14 cellular contexts compared by ENCODE assay signal in genomic region chr2:238441262-238442114, GRCh38. TPM values are rescaled to one million over a fixed set of nuclear protein-coding genes. Genes with fewer than 3 reads are reported as not detected.
DNase-seq lines count a peak whose midpoint lies in the region; ATAC-seq and TF ChIP-seq lines count a peak whose summit lies in the region.
"Had no signal": no experiment of that assay in that cellular context is flagged by ENCODE, and none has a peak within 500 bp of the region (broad histone marks: within the 10 kb centered on the region; RNA-seq: fewer than 3 reads in every experiment).

No MANE protein-coding gene starts in this region.

- H3K4me2 ChIP-seq in mammary epithelial cell (ENCODE audit: insufficient read depth, low read depth, low read length): no peak overlapping the region

- WGBS in mammary epithelial cell (ENCODE audit: low coverage, missing lambda C conversion rate): 92% methylated on average over 17 of the region's 17 CpGs

- H3K4me1 ChIP-seq in mammary epithelial cell (ENCODE audit: insufficient read depth, low read length): peaks cover 24% of the 10 kb centered on the region
- H3K4me1 ChIP-seq in RWPE2 (ENCODE audit: insufficient read depth, poor library complexity, severe bottlenecking): peaks cover 62% of the 10 kb centered on the region

- DNase-seq in MCF 10A (ENCODE audit: unreplicated experiment) (no peak), mammary epithelial cell (no peak), RWPE2 (ENCODE audit: low spot score) (no peak), fibroblast of mammary gland (ENCODE audit: low read depth) (peak; percentile 49), posterior vena cava (ENCODE audit: low spot score) (peak; percentile 13), NCI-H2029 treated with DMSO at 0.1 percent for 48 hours (lab: John Stamatoyannopoulos, UW) (no peak), foreskin melanocyte (no peak), NCI-H226 (no peak)
- DNase-seq: activated naive CD4-positive, alpha-beta T cell treated with anti-CD3 and anti-CD28 coated beads, Interleukin-2, amount 10 ng/mL, durations not matched to agents 7 days and 5 days; DMS153; esophagus squamous epithelium; H7 had no signal

- in situ Hi-C loops in mammary epithelial cell (cut with MboI; ENCODE audit: low sequenced_read_pairs in 2 of 2): no loop called here

- dilution Hi-C loops in mammary epithelial cell (cut with HindIII; ENCODE audit: low sequenced_read_pairs): no loop called here

- TF ChIP-seq CTCF in MCF 10A (IDR thresholded peaks at IDR 0.05; ENCODE audit: unreplicated experiment) (no peak), mammary epithelial cell (conservative IDR thresholded peaks at IDR 0.05 in 1 of 2, IDR thresholded peaks at IDR 0.05 in 1 of 2; ENCODE audit: extremely low read depth in 1 of 2, insufficient read depth in 1 of 2, low read depth in 1 of 2, low read length in 2 of 2) (no peak), RWPE2 (IDR thresholded peaks at IDR 0.05; ENCODE audit: poor library complexity, severe bottlenecking) (no peak), fibroblast of mammary gland (conservative IDR thresholded peaks at IDR 0.05; ENCODE audit: control insufficient read depth, insufficient read depth, low read depth, low read length) (no peak)

- H3K27me3 Mint-ChIP-seq in MCF 10A (ENCODE audit: insufficient read depth, unreplicated experiment): no peaks in the 10 kb centered on the region
- H3K27me3 Mint-ChIP-seq: activated naive CD4-positive, alpha-beta T cell treated with anti-CD3 and anti-CD28 coated beads, Interleukin-2, amount 10 ng/mL, durations not matched to agents 7 days and 5 days had no signal

- H3K27me3 ChIP-seq in mammary epithelial cell (ENCODE audit: insufficient read depth, low read length) (no peaks in the 10 kb centered on the region), RWPE2 (ENCODE audit: insufficient read depth, poor library complexity, severe bottlenecking) (no peaks in the 10 kb centered on the region)
- H3K27me3 ChIP-seq: esophagus squamous epithelium had no signal

- H3K9ac ChIP-seq in mammary epithelial cell (ENCODE audit: insufficient read depth, low read length): no peak overlapping the region
- H3K9ac ChIP-seq: parathyroid adenoma had no signal

- intact Hi-C loops in MCF 10A (cut with micrococcal nuclease) (no loop called here), mammary epithelial cell (cut with micrococcal nuclease) (no loop called here), posterior vena cava (cut with DNase I) (loop anchor here in 1 of 2 donors (10.0 kb wide), 1 partner anchor 73 kb away; no protein-coding TSS in a partner anchor)

- POLR2A ChIA-PET in MCF 10A (lab: Yijun Ruan, JAX): interaction anchor here (0.6 kb wide), 1 partner anchor 408 kb away, joined by 3 read pairs; no protein-coding TSS in a partner anchor

- H3K9me3 Mint-ChIP-seq in MCF 10A (ENCODE audit: unreplicated experiment): no peaks in the 10 kb centered on the region
- H3K9me3 Mint-ChIP-seq: activated naive CD4-positive, alpha-beta T cell treated with anti-CD3 and anti-CD28 coated beads, Interleukin-2, amount 10 ng/mL, durations not matched to agents 7 days and 5 days had no signal

- CTCF ChIA-PET in MCF 10A (lab: Yijun Ruan, JAX) (interaction anchor here (0.6 to 1.2 kb wide), 4 partner anchors 26 to 343 kb away, joined by 3 to 6 read pairs (median 4); no protein-coding TSS in a partner anchor), mammary epithelial cell (lab: Charles Lee; ENCODE audit: low non-redundant PET) (no interaction called here)

- H3K4me3 ChIP-seq in mammary epithelial cell (replicated peaks in 1 of 3; ENCODE audit: insufficient read depth in 1 of 3, low read depth in 2 of 3, low read length in 3 of 3) (no peak overlapping the region), RWPE2 (ENCODE audit: severe bottlenecking) (no peak overlapping the region), fibroblast of mammary gland (ENCODE audit: control insufficient read depth, low read depth, low read length) (no peak overlapping the region)
- H3K4me3 ChIP-seq: esophagus squamous epithelium, SK-N-MC had no signal

- H3K4me3 Mint-ChIP-seq in MCF 10A (ENCODE audit: unreplicated experiment): no peak overlapping the region
- H3K4me3 Mint-ChIP-seq: activated naive CD4-positive, alpha-beta T cell treated with anti-CD3 and anti-CD28 coated beads, Interleukin-2, amount 10 ng/mL, durations not matched to agents 7 days and 5 days had no signal

- ATAC-seq in RWPE2 (ENCODE audit: low read depth): no peak

- BruUV-seq in MCF 10A (replicated peaks; lab: Mats Ljungman, UMichigan) (no TSS peak), mammary epithelial cell (replicated peaks; lab: Mats Ljungman, UMichigan) (no TSS peak)

- peak overlapping the region; percentile 99 for H3K27ac Mint-ChIP-seq in MCF 10A (ENCODE audit: low read depth, unreplicated experiment)
- H3K27ac Mint-ChIP-seq: activated naive CD4-positive, alpha-beta T cell treated with anti-CD3 and anti-CD28 coated beads, Interleukin-2, amount 10 ng/mL, durations not matched to agents 7 days and 5 days had no signal

- no peak overlapping the region for H2AFZ ChIP-seq in mammary epithelial cell (ENCODE audit: low read depth, low read length)
- H2AFZ ChIP-seq: parathyroid adenoma had no signal

- no peaks in the 10 kb centered on the region for H4K20me1 ChIP-seq in mammary epithelial cell (ENCODE audit: insufficient read depth, low read length)

- H3K27ac ChIP-seq in mammary epithelial cell (ENCODE audit: insufficient read depth, low read depth, low read length) (no peak overlapping the region), RWPE2 (ENCODE audit: poor library complexity, severe bottlenecking) (peak overlapping the region; percentile 100)
- H3K27ac ChIP-seq: esophagus squamous epithelium, parathyroid adenoma, SK-N-MC had no signal

- no peaks in the 10 kb centered on the region for H3K9me3 ChIP-seq in mammary epithelial cell (replicated peaks; ENCODE audit: insufficient read depth, low read length)
- H3K9me3 ChIP-seq in RWPE2 (ENCODE audit: severe bottlenecking): no peaks in the 10 kb centered on the region
- H3K9me3 ChIP-seq: esophagus squamous epithelium had no signal

- peaks cover 68% of the 10 kb centered on the region for H3K79me2 ChIP-seq in mammary epithelial cell (ENCODE audit: insufficient read depth, low read length)

- peaks cover 25% of the 10 kb centered on the region for H3K4me1 Mint-ChIP-seq in MCF 10A (ENCODE audit: insufficient read depth, unreplicated experiment)

- peaks cover 69% of the 10 kb centered on the region for H3K36me3 Mint-ChIP-seq in MCF 10A (ENCODE audit: insufficient read depth, unreplicated experiment)

- H3K36me3 ChIP-seq in mammary epithelial cell (ENCODE audit: insufficient read depth, low read length): peaks cover 22% of the 10 kb centered on the region
- H3K36me3 ChIP-seq in RWPE2 (ENCODE audit: low read depth): peaks cover 96% of the 10 kb centered on the region

RNA-seq across cellular contexts. Expression of gene ASB1, which starts 14.8 kb away (rescaled TPM):
- 104 and 113 TPM in 2 replicates for total RNA-seq in MCF 10A (2022)
- total RNA-seq in mammary epithelial cell: 10 to 100 TPM; 26.8 to 49.5 TPM
- polyA plus RNA-seq in mammary epithelial cell: 31.6 TPM
- 109 TPM for polyA minus RNA-seq in mammary epithelial cell
- total RNA-seq in posterior vena cava: 10 to 100 TPM; 36.3 to 39.7 TPM

Comparison
In these comparisons a context has a peak if more than half of its experiments do, and no peak if none do; other contexts are left out.
1. DNase-seq: peak in fibroblast of mammary gland (single experiment) and posterior vena cava (single experiment); none in MCF 10A (single experiment), mammary epithelial cell (single experiment), RWPE2 (single experiment), NCI-H2029 treated with DMSO at 0.1 percent for 48 hours (single experiment), foreskin melanocyte (single experiment) and NCI-H226 (single experiment).